ENCODE assay signal across 10 cellular contexts in the genomic region with DNA sequence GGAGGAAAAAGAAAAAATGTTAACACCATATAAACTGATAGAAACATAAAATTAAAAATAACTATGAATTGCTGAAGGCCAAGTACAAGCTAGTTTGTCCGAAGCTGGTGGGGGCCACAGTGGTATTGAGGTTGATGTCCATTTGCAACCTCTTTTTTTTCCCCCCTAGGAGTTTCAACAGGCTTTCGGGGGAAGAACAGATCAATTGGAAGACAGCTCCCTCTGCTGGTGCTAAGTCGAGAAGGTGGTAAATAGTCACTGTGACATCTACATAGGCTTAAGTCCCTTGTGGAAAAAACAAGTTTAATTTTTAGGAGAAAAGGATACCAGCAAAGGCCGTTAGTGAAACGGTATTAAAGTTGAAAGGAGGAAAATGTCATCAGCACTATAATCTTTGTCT.
DNase-seq lines count a peak whose midpoint lies in the region; ATAC-seq, FAIRE-seq and TF ChIP-seq lines count a peak whose summit lies in the region.
"Had no signal": no experiment of that assay in that cellular context is flagged by ENCODE, and none has a peak within 500 bp of the region (broad histone marks: within the 10 kb centered on the region; RNA-seq: fewer than 3 reads in every experiment).

No MANE protein-coding gene starts in this region.

- peaks cover 5 to 25% (median 7%) of the 10 kb centered on the region in 3 donors for H3K4me1 Mint-ChIP-seq in T-cell

- H3K4me2 ChIP-seq in A549, result no peak overlapping the region

- ATAC-seq in A549, result peak in 1 of 2 experiments; percentile 65; a peak in 2 of 6 replicates
- no peak for ATAC-seq in T-cell (replicated peaks in 1 of 4)
- ATAC-seq in GM18520 (IDR thresholded peaks at IDR 0.05; ENCODE audit: unreplicated experiment), result no peak

- H3K36me3 Mint-ChIP-seq in T-cell, result no peaks in the 10 kb centered on the region

- DNase-seq in A549 (ENCODE audit: low read depth in 1 of 2, low spot score in 1 of 2) (peak; percentile 6 to 44), ELR (ENCODE audit: low read depth) (peak; percentile 20), LNCaP clone FGC (ENCODE audit: low read depth) (no peak), T-cell (peak in 23 of 34 experiments; percentile 0 to 34 (median 15)), epithelial cell of proximal tubule (ENCODE audit: low read depth) (no peak), putamen (ENCODE audit: low spot score) (peak; percentile 0), esophagus squamous epithelium (lab: John Stamatoyannopoulos, UW) (no peak)

- TF ChIP-seq POLR2A in A549 (IDR thresholded peaks at IDR 0.05; ENCODE audit: low read length) (no peak), esophagus squamous epithelium (IDR thresholded peaks at IDR 0.05) (no peak)

- no peaks in the 10 kb centered on the region for H3K9me3 ChIP-seq in A549
- no peaks in the 10 kb centered on the region for H3K9me3 ChIP-seq in esophagus squamous epithelium

- H3K27ac Mint-ChIP-seq in T-cell, result no peak overlapping the region
- H3K27ac Mint-ChIP-seq: stimulated activated naive CD8-positive, alpha-beta T cell treated with anti-CD3 and anti-CD28 coated beads, Interleukin-15, Interleukin-2, amounts not matched to agents 100 ng/mL and 50 ng/mL, for 24 hours had no signal

- TF ChIP-seq CTCF in A549 (IDR thresholded peaks at IDR 0.05), result peak; percentile 27; the same call in 1 of the 3 replicates
- peak; percentile 52 for TF ChIP-seq CTCF in LNCaP clone FGC (IDR thresholded peaks at IDR 0.05; ENCODE audit: control insufficient read depth, extremely low read depth, insufficient read depth)
- peak; percentile 55 for TF ChIP-seq CTCF in epithelial cell of proximal tubule (conservative IDR thresholded peaks at IDR 0.05; ENCODE audit: low read depth, low read length)
- TF ChIP-seq CTCF in esophagus squamous epithelium (IDR thresholded peaks at IDR 0.05), result peak in 3 of 6 experiments; percentile 21 to 47 (median 26)

- CTCF ChIA-PET in A549 (lab: Yijun Ruan, JAX) (interaction anchor here (1.2 to 2.3 kb wide), 3 partner anchors 9 to 1240 kb away, joined by 3 to 15 read pairs (median 3); no protein-coding TSS in a partner anchor), T-cell (lab: Charles Lee) (interaction anchor here (0.6 to 0.9 kb wide), 3 partner anchors 9 to 206 kb away, joined by 4 read pairs; no protein-coding TSS in a partner anchor)

- WGBS in A549 (ENCODE audit: missing lambda C conversion rate), result 0% methylated on average over 5 of the region's 5 CpGs
- 20 to 21% methylated on average over 5 of the region's 5 CpGs for WGBS in esophagus squamous epithelium, 2 donors

- H3K4me3 ChIP-seq in A549, result no peak overlapping the region
- no peak overlapping the region for H3K4me3 ChIP-seq in LNCaP clone FGC (ENCODE audit: low read depth, low read length)
- H3K4me3 ChIP-seq in epithelial cell of proximal tubule (ENCODE audit: low read depth, low read length), result no peak overlapping the region
- H3K4me3 ChIP-seq in esophagus squamous epithelium, result no peak overlapping the region

- peak; percentile 79 for FAIRE-seq in A549 (lab: Jason Lieb, UNC)
- FAIRE-seq: endometrium had no signal

- H3K9me3 Mint-ChIP-seq in T-cell, result no peaks in the 10 kb centered on the region
- H3K9me3 Mint-ChIP-seq: stimulated activated naive CD8-positive, alpha-beta T cell treated with anti-CD3 and anti-CD28 coated beads, Interleukin-15, Interleukin-2, amounts not matched to agents 100 ng/mL and 50 ng/mL, for 24 hours had no signal

- no peak overlapping the region for H3K4me3 Mint-ChIP-seq in T-cell
- H3K4me3 Mint-ChIP-seq: stimulated activated naive CD8-positive, alpha-beta T cell treated with anti-CD3 and anti-CD28 coated beads, Interleukin-15, Interleukin-2, amounts not matched to agents 100 ng/mL and 50 ng/mL, for 24 hours had no signal

- no peaks in the 10 kb centered on the region for H3K4me1 ChIP-seq in A549
- H3K4me1 ChIP-seq in esophagus squamous epithelium, result no peaks in the 10 kb centered on the region

- POLR2A ChIA-PET in A549 (lab: Yijun Ruan, JAX), result no interaction called here
- POLR2A ChIA-PET in T-cell (lab: Charles Lee), result no interaction called here

- TF ChIP-seq EP300 in A549 (IDR thresholded peaks at IDR 0.05), result no peak

- H3K27me3 ChIP-seq in esophagus squamous epithelium, result no peaks in the 10 kb centered on the region

- TF ChIP-seq RAD21 in A549 (conservative IDR thresholded peaks at IDR 0.05 in 1 of 2, IDR thresholded peaks at IDR 0.05 in 1 of 2), result peak; percentile 20 to 60; a peak in 3 of 5 replicates

- no peak overlapping the region for H3K27ac ChIP-seq in A549
- H3K27ac ChIP-seq in esophagus squamous epithelium, result no peak overlapping the region

- peaks cover 0 to 4% of the 10 kb centered on the region in 2 donors for H3K27me3 Mint-ChIP-seq in T-cell
- H3K27me3 Mint-ChIP-seq: stimulated activated naive CD8-positive, alpha-beta T cell treated with anti-CD3 and anti-CD28 coated beads, Interleukin-15, Interleukin-2, amounts not matched to agents 100 ng/mL and 50 ng/mL, for 24 hours had no signal

- no peaks in the 10 kb centered on the region for H3K36me3 ChIP-seq in esophagus squamous epithelium

- intact Hi-C loops in esophagus squamous epithelium (cut with DNase I), result loop anchor here (10.0 kb wide), 1 partner anchor 201 kb away; no protein-coding TSS in a partner anchor

TF ChIP-seq in A549, 52 proteins besides CTCF, POLR2A, EP300 and RAD21:
- TF ChIP-seq FOSB (CRISPR knock-in tag; IDR thresholded peaks at IDR 0.05) (no peak), ATOH8 (CRISPR knock-in tag; IDR thresholded peaks at IDR 0.05; ENCODE audit: low read depth) (no peak), ZNF302 (CRISPR knock-in tag; IDR thresholded peaks at IDR 0.05) (no peak), TP53 (CRISPR knock-in tag; IDR thresholded peaks at IDR 0.05) (no peak), SMC3 (IDR thresholded peaks at IDR 0.05) (no peak), RFX5 (IDR thresholded peaks at IDR 0.05) (no peak), SREBF2 (IDR thresholded peaks at IDR 0.05) (no peak), HOXB5 (CRISPR knock-in tag; IDR thresholded peaks at IDR 0.05) (no peak), HES2 (IDR thresholded peaks at IDR 0.05) (no peak), ELK1 (IDR thresholded peaks at IDR 0.05; ENCODE audit: low read depth, low read length) (no peak), HEYL (CRISPR knock-in tag; IDR thresholded peaks at IDR 0.05) (no peak), JUNB (IDR thresholded peaks at IDR 0.05) (no peak), RARB (CRISPR knock-in tag; IDR thresholded peaks at IDR 0.05) (no peak)

Comparison
In these comparisons a context has a peak if more than half of its experiments do, and no peak if none do; other contexts are left out.
1. DNase-seq: peak in A549 (2 of 2), ELR (single experiment), T-cell (23 of 34) and putamen (single experiment); none in LNCaP clone FGC (single experiment), epithelial cell of proximal tubule (single experiment) and esophagus squamous epithelium (single experiment).